ENCODE assay signal across 2 cellular contexts in the genomic region with DNA sequence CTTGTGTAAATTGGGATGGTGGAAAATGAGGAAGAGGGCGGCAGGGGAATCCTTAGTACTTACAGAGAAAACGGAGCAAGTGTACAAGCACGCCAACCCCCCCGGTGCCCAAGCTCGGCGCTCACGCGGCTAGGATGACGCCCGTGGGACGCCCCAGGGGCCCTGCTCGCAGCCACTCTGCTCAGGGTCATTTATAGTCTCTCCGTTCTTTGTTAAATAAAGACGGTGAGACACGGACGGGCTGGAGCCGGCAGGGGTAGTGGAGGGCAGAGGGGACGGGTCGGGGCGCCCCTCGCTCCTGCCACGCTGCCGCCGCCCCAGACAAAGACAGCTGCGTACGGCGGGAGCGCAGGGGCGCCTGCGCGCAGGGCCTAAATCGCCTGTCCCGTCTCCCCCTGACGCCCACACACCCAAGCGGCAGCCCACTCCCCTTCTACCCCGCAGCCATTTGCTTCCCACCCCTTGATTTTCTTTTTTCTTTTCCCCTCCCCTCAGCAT.
TF ChIP-seq lines count a peak whose summit lies in the region.

No MANE protein-coding gene starts in this region.

TF ChIP-seq in IMR-90, 13 proteins besides CTCF, POLR2A, EP300 and RAD21:
- TF ChIP-seq, protein P1, sequence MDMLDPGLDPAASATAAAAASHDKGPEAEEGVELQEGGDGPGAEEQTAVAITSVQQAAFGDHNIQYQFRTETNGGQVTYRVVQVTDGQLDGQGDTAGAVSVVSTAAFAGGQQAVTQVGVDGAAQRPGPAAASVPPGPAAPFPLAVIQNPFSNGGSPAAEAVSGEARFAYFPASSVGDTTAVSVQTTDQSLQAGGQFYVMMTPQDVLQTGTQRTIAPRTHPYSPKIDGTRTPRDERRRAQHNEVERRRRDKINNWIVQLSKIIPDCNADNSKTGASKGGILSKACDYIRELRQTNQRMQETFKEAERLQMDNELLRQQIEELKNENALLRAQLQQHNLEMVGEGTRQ (IDR thresholded peaks at IDR 0.05; ENCODE audit: low read depth, low read length): no peak
- TF ChIP-seq, protein P2, sequence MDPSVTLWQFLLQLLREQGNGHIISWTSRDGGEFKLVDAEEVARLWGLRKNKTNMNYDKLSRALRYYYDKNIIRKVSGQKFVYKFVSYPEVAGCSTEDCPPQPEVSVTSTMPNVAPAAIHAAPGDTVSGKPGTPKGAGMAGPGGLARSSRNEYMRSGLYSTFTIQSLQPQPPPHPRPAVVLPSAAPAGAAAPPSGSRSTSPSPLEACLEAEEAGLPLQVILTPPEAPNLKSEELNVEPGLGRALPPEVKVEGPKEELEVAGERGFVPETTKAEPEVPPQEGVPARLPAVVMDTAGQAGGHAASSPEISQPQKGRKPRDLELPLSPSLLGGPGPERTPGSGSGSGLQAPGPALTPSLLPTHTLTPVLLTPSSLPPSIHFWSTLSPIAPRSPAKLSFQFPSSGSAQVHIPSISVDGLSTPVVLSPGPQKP (IDR thresholded peaks at IDR 0.05; ENCODE audit: borderline replicate concordance, low read depth, low read length): no peak
- no peak for TF ChIP-seq NFE2L2 (IDR thresholded peaks at IDR 0.05; ENCODE audit: low read depth, low read length)
- TF ChIP-seq CHD1 (IDR thresholded peaks at IDR 0.05; ENCODE audit: low read depth, low read length): no peak
- no peak for TF ChIP-seq CEBPB (IDR thresholded peaks at IDR 0.05; ENCODE audit: low read depth, low read length)
- TF ChIP-seq MAFK (IDR thresholded peaks at IDR 0.05; ENCODE audit: low read depth, low read length): no peak
- no peak for TF ChIP-seq FOS (IDR thresholded peaks at IDR 0.05; ENCODE audit: low read depth, low read length)
- TF ChIP-seq RCOR1 (IDR thresholded peaks at IDR 0.05; ENCODE audit: insufficient replicate concordance, low read length): no peak
- no peak for TF ChIP-seq RFX5 (IDR thresholded peaks at IDR 0.05; ENCODE audit: low read depth, low read length)
- TF ChIP-seq BHLHE40 (IDR thresholded peaks at IDR 0.05; ENCODE audit: low read depth, low read length): no peak; the same call in 1 of the 2 replicates
- no peak for TF ChIP-seq SMC3 (IDR thresholded peaks at IDR 0.05; ENCODE audit: low read depth, low read length)
- TF ChIP-seq MAZ (IDR thresholded peaks at IDR 0.05; ENCODE audit: borderline replicate concordance, low read depth, low read length): no peak
- no peak for TF ChIP-seq MXI1 (IDR thresholded peaks at IDR 0.05; ENCODE audit: borderline replicate concordance, low read depth, low read length)

TF ChIP-seq in GM12878, 131 proteins besides CTCF, POLR2A, EP300 and RAD21 (continues in another document):
- TF ChIP-seq CHD4 (IDR thresholded peaks at IDR 0.05) (no peak), NRF1 (conservative IDR thresholded peaks at IDR 0.05; ENCODE audit: low read depth, low read length) (0 out of 2 replicates have a peak, but pooled peaks have one; percentile 31), STAT3 (IDR thresholded peaks at IDR 0.05; ENCODE audit: low read depth, low read length) (no peak), EZH2 (IDR thresholded peaks at IDR 0.05; ENCODE audit: borderline replicate concordance, control insufficient read depth, low read depth, low read length) (no peak), RBBP5 (conservative IDR thresholded peaks at IDR 0.05) (no peak), BACH1 (IDR thresholded peaks at IDR 0.05; ENCODE audit: borderline replicate concordance) (peak; percentile 86), POLR2AphosphoS2 (IDR thresholded peaks at IDR 0.05; ENCODE audit: low read depth, low read length) (peak; percentile 39; the same call in 1 of the 2 replicates), SRF (IDR thresholded peaks at IDR 0.05; ENCODE audit: low read depth in 2 of 2, low read length in 2 of 2) (no peak), YBX1 (IDR thresholded peaks at IDR 0.05) (no peak), SMARCA5 (IDR thresholded peaks at IDR 0.05) (0 out of 2 replicates have a peak, but pooled peaks have one; percentile 15), ASH2L (IDR thresholded peaks at IDR 0.05; ENCODE audit: borderline replicate concordance, low read depth) (peak; percentile 44; the same call in 1 of the 2 replicates), HDGF (IDR thresholded peaks at IDR 0.05) (no peak), FOXM1 (IDR thresholded peaks at IDR 0.05; ENCODE audit: low read depth, low read length) (0 out of 2 replicates have a peak, but pooled peaks have one; percentile 24), YY1 (IDR thresholded peaks at IDR 0.05; ENCODE audit: low read depth, low read length) (peak; percentile 4; the same call in 1 of the 2 replicates), POLR2AphosphoS5 (IDR thresholded peaks at IDR 0.05; ENCODE audit: low read length) (peak; percentile 74), LARP7 (IDR thresholded peaks at IDR 0.05) (peak; percentile 64), MXI1 (IDR thresholded peaks at IDR 0.05; ENCODE audit: low read depth, low read length) (no peak), SMAD1 (IDR thresholded peaks at IDR 0.05; ENCODE audit: low read depth, partially characterized antibody) (peak; percentile 43), EGR1 (IDR thresholded peaks at IDR 0.05; ENCODE audit: borderline replicate concordance in 1 of 2, low read depth in 2 of 2, low read length in 2 of 2) (peak in 1 of 2 experiments; percentile 72; a peak in 2 of 3 replicates), ZNF622 (IDR thresholded peaks at IDR 0.05) (no peak), CREB1 (IDR thresholded peaks at IDR 0.05; ENCODE audit: low read depth) (no peak), HCFC1 (IDR thresholded peaks at IDR 0.05; ENCODE audit: low read length) (no peak), JUND (IDR thresholded peaks at IDR 0.05; ENCODE audit: low read depth, low read length) (no peak), BHLHE40 (IDR thresholded peaks at IDR 0.05; ENCODE audit: borderline replicate concordance in 1 of 2, low read depth in 2 of 2, low read length in 1 of 2) (peak; percentile 70 to 72; a peak in 3 of 4 replicates), GATAD2B (conservative IDR thresholded peaks at IDR 0.05; ENCODE audit: low read depth) (0 out of 2 replicates have a peak, but pooled peaks have one; percentile 11), SMAD5 (IDR thresholded peaks at IDR 0.05; ENCODE audit: low read depth) (peak; percentile 31; the same call in 1 of the 2 replicates), IRF4 (IDR thresholded peaks at IDR 0.05; ENCODE audit: low read depth, low read length) (no peak), NBN (IDR thresholded peaks at IDR 0.05) (no peak), MEF2A (IDR thresholded peaks at IDR 0.05; ENCODE audit: insufficient read depth, low read depth, low read length) (no peak), MEF2B (IDR thresholded peaks at IDR 0.05; ENCODE audit: partially characterized antibody, poor library complexity, severe bottlenecking) (peak; percentile 70), KAT2A (conservative IDR thresholded peaks at IDR 0.05; ENCODE audit: control insufficient read depth, low read depth, low read length) (no peak), RCOR1 (conservative IDR thresholded peaks at IDR 0.05; ENCODE audit: low read depth, low read length) (0 out of 2 replicates have a peak, but pooled peaks have one; percentile 47), CHD2 (IDR thresholded peaks at IDR 0.05; ENCODE audit: borderline replicate concordance, low read depth, low read length) (0 out of 2 replicates have a peak, but pooled peaks have one; percentile 15), PAX5 (IDR thresholded peaks at IDR 0.05; ENCODE audit: borderline replicate concordance, low read depth, low read length) (no peak)
- TF ChIP-seq, protein P3, sequence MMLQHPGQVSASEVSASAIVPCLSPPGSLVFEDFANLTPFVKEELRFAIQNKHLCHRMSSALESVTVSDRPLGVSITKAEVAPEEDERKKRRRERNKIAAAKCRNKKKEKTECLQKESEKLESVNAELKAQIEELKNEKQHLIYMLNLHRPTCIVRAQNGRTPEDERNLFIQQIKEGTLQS (IDR thresholded peaks at IDR 0.05; ENCODE audit: borderline replicate concordance, extremely low read depth, low read depth, low read length): no peak
- TF ChIP-seq, protein P4, sequence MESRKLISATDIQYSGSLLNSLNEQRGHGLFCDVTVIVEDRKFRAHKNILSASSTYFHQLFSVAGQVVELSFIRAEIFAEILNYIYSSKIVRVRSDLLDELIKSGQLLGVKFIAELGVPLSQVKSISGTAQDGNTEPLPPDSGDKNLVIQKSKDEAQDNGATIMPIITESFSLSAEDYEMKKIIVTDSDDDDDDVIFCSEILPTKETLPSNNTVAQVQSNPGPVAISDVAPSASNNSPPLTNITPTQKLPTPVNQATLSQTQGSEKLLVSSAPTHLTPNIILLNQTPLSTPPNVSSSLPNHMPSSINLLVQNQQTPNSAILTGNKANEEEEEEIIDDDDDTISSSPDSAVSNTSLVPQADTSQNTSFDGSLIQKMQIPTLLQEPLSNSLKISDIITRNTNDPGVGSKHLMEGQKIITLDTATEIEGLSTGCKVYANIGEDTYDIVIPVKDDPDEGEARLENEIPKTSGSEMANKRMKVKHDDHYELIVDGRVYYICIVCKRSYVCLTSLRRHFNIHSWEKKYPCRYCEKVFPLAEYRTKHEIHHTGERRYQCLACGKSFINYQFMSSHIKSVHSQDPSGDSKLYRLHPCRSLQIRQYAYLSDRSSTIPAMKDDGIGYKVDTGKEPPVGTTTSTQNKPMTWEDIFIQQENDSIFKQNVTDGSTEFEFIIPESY (IDR thresholded peaks at IDR 0.05): 0 out of 2 replicates have a peak, but pooled peaks have one; percentile 7
- TF ChIP-seq, protein P1 (IDR thresholded peaks at IDR 0.05; ENCODE audit: borderline replicate concordance, low read depth, low read length): no peak
- TF ChIP-seq, protein P5, sequence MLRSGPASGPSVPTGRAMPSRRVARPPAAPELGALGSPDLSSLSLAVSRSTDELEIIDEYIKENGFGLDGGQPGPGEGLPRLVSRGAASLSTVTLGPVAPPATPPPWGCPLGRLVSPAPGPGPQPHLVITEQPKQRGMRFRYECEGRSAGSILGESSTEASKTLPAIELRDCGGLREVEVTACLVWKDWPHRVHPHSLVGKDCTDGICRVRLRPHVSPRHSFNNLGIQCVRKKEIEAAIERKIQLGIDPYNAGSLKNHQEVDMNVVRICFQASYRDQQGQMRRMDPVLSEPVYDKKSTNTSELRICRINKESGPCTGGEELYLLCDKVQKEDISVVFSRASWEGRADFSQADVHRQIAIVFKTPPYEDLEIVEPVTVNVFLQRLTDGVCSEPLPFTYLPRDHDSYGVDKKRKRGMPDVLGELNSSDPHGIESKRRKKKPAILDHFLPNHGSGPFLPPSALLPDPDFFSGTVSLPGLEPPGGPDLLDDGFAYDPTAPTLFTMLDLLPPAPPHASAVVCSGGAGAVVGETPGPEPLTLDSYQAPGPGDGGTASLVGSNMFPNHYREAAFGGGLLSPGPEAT (IDR thresholded peaks at IDR 0.05; ENCODE audit: low read depth): no peak
- TF ChIP-seq, protein P6, sequence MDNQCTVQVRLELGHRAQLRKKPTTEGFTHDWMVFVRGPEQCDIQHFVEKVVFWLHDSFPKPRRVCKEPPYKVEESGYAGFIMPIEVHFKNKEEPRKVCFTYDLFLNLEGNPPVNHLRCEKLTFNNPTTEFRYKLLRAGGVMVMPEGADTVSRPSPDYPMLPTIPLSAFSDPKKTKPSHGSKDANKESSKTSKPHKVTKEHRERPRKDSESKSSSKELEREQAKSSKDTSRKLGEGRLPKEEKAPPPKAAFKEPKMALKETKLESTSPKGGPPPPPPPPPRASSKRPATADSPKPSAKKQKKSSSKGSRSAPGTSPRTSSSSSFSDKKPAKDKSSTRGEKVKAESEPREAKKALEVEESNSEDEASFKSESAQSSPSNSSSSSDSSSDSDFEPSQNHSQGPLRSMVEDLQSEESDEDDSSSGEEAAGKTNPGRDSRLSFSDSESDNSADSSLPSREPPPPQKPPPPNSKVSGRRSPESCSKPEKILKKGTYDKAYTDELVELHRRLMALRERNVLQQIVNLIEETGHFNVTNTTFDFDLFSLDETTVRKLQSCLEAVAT (IDR thresholded peaks at IDR 0.05): peak; percentile 86; the same call in 1 of the 2 replicates
- TF ChIP-seq, protein P7, sequence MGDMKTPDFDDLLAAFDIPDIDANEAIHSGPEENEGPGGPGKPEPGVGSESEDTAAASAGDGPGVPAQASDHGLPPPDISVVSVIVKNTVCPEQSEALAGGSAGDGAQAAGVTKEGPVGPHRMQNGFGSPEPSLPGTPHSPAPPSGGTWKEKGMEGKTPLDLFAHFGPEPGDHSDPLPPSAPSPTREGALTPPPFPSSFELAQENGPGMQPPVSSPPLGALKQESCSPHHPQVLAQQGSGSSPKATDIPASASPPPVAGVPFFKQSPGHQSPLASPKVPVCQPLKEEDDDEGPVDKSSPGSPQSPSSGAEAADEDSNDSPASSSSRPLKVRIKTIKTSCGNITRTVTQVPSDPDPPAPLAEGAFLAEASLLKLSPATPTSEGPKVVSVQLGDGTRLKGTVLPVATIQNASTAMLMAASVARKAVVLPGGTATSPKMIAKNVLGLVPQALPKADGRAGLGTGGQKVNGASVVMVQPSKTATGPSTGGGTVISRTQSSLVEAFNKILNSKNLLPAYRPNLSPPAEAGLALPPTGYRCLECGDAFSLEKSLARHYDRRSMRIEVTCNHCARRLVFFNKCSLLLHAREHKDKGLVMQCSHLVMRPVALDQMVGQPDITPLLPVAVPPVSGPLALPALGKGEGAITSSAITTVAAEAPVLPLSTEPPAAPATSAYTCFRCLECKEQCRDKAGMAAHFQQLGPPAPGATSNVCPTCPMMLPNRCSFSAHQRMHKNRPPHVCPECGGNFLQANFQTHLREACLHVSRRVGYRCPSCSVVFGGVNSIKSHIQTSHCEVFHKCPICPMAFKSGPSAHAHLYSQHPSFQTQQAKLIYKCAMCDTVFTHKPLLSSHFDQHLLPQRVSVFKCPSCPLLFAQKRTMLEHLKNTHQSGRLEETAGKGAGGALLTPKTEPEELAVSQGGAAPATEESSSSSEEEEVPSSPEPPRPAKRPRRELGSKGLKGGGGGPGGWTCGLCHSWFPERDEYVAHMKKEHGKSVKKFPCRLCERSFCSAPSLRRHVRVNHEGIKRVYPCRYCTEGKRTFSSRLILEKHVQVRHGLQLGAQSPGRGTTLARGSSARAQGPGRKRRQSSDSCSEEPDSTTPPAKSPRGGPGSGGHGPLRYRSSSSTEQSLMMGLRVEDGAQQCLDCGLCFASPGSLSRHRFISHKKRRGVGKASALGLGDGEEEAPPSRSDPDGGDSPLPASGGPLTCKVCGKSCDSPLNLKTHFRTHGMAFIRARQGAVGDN (IDR thresholded peaks at IDR 0.05): peak; percentile 53
- TF ChIP-seq, protein P8, sequence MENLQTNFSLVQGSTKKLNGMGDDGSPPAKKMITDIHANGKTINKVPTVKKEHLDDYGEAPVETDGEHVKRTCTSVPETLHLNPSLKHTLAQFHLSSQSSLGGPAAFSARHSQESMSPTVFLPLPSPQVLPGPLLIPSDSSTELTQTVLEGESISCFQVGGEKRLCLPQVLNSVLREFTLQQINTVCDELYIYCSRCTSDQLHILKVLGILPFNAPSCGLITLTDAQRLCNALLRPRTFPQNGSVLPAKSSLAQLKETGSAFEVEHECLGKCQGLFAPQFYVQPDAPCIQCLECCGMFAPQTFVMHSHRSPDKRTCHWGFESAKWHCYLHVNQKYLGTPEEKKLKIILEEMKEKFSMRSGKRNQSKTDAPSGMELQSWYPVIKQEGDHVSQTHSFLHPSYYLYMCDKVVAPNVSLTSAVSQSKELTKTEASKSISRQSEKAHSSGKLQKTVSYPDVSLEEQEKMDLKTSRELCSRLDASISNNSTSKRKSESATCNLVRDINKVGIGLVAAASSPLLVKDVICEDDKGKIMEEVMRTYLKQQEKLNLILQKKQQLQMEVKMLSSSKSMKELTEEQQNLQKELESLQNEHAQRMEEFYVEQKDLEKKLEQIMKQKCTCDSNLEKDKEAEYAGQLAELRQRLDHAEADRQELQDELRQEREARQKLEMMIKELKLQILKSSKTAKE (IDR thresholded peaks at IDR 0.05; ENCODE audit: low read depth, poor library complexity, severe bottlenecking): no peak
